Comparison of ENCODE assay signal across 1 cellular context in the genomic region with DNA sequence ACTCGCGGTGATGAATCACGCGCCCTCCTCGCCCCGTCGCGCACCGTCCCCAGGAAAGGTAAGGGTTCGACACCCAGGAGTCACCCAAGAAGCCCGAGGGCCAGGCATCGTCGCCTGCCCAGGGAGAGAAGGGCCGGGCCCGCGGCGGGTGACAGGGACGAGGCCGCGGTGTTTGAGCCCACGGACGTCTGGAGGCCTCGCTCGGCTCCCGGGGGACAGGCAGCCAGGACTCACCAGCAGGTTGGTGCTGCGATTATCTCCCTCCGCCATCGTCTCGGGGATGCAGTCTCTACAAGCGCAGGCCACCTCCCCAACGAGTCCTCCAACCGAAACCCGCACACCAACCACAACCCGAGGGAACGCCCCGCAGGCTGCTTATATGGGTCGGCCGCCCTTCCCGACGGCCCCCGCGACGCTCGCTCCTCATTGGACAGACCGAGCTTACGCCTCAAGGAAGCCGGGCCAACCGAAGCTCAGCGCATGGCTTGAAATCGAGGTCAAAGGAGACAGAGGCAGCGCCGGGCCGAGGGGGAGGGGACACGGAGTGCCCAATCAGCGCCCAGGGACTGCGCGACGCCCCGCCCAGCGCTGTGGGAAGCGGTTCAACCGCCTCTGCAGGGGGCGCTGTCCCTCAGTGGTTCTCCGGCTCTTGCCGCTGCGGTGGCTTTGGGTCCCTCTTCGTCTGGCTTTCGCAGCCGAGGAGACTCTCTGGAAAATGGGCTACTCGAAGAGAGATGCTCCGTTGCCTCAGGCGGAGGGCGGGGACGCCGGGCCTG.
TF ChIP-seq lines count a peak whose summit lies in the region.

Gene ARL6IP1 (minus strand): TSS at position 353 of the 776 bp plus-strand sequence. CDS start 83 bp downstream, at position 270.

TF ChIP-seq in K562, 482 proteins besides CTCF, POLR2A, EP300 and RAD21 (continued from another document and continues in another):
- TF ChIP-seq, protein P1, sequence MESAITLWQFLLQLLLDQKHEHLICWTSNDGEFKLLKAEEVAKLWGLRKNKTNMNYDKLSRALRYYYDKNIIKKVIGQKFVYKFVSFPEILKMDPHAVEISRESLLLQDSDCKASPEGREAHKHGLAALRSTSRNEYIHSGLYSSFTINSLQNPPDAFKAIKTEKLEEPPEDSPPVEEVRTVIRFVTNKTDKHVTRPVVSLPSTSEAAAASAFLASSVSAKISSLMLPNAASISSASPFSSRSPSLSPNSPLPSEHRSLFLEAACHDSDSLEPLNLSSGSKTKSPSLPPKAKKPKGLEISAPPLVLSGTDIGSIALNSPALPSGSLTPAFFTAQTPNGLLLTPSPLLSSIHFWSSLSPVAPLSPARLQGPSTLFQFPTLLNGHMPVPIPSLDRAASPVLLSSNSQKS (CRISPR knock-in tag; IDR thresholded peaks at IDR 0.05) = no peak
- TF ChIP-seq CREM (IDR thresholded peaks at IDR 0.05; ENCODE audit: low read depth) = peak; percentile 83
- TF ChIP-seq ELF1 (tag; IDR thresholded peaks at IDR 0.05) = no peak
- no peak for TF ChIP-seq RBM17 (IDR thresholded peaks at IDR 0.05; ENCODE audit: borderline replicate concordance, low read depth, low read length)
- peak; percentile 99 for TF ChIP-seq CBX1 (IDR thresholded peaks at IDR 0.05; ENCODE audit: low read depth)
- TF ChIP-seq TCF7L2 (IDR thresholded peaks at IDR 0.05; ENCODE audit: low read depth, low read length) = no peak
- TF ChIP-seq ZNF75A (CRISPR knock-in tag; IDR thresholded peaks at IDR 0.05) = no peak
- peak; percentile 84 for TF ChIP-seq FOS (IDR thresholded peaks at IDR 0.05; ENCODE audit: extremely low read depth, insufficient read length)
- peak; percentile 13; the same call in 1 of the 2 replicates for TF ChIP-seq ZNF24 (IDR thresholded peaks at IDR 0.05)
- TF ChIP-seq FOXK1 (CRISPR knock-in tag; IDR thresholded peaks at IDR 0.05; ENCODE audit: borderline replicate concordance) = peak; percentile 80; the same call in 1 of the 2 replicates
- no peak for TF ChIP-seq ZZZ3 (IDR thresholded peaks at IDR 0.05)
- TF ChIP-seq, protein P2, sequence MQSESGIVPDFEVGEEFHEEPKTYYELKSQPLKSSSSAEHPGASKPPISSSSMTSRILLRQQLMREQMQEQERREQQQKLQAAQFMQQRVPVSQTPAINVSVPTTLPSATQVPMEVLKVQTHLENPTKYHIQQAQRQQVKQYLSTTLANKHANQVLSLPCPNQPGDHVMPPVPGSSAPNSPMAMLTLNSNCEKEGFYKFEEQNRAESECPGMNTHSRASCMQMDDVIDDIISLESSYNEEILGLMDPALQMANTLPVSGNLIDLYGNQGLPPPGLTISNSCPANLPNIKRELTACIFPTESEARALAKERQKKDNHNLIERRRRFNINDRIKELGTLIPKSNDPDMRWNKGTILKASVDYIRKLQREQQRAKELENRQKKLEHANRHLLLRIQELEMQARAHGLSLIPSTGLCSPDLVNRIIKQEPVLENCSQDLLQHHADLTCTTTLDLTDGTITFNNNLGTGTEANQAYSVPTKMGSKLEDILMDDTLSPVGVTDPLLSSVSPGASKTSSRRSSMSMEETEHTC (IDR thresholded peaks at IDR 0.05) = no peak
- TF ChIP-seq, protein P3, sequence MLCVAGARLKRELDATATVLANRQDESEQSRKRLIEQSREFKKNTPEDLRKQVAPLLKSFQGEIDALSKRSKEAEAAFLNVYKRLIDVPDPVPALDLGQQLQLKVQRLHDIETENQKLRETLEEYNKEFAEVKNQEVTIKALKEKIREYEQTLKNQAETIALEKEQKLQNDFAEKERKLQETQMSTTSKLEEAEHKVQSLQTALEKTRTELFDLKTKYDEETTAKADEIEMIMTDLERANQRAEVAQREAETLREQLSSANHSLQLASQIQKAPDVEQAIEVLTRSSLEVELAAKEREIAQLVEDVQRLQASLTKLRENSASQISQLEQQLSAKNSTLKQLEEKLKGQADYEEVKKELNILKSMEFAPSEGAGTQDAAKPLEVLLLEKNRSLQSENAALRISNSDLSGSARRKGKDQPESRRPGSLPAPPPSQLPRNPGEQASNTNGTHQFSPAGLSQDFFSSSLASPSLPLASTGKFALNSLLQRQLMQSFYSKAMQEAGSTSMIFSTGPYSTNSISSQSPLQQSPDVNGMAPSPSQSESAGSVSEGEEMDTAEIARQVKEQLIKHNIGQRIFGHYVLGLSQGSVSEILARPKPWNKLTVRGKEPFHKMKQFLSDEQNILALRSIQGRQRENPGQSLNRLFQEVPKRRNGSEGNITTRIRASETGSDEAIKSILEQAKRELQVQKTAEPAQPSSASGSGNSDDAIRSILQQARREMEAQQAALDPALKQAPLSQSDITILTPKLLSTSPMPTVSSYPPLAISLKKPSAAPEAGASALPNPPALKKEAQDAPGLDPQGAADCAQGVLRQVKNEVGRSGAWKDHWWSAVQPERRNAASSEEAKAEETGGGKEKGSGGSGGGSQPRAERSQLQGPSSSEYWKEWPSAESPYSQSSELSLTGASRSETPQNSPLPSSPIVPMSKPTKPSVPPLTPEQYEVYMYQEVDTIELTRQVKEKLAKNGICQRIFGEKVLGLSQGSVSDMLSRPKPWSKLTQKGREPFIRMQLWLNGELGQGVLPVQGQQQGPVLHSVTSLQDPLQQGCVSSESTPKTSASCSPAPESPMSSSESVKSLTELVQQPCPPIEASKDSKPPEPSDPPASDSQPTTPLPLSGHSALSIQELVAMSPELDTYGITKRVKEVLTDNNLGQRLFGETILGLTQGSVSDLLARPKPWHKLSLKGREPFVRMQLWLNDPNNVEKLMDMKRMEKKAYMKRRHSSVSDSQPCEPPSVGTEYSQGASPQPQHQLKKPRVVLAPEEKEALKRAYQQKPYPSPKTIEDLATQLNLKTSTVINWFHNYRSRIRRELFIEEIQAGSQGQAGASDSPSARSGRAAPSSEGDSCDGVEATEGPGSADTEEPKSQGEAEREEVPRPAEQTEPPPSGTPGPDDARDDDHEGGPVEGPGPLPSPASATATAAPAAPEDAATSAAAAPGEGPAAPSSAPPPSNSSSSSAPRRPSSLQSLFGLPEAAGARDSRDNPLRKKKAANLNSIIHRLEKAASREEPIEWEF (CRISPR knock-in tag; IDR thresholded peaks at IDR 0.05) = no peak
- peak; percentile 53; the same call in 1 of the 2 replicates for TF ChIP-seq ARID2 (IDR thresholded peaks at IDR 0.05)
- TF ChIP-seq NCOA6 (IDR thresholded peaks at IDR 0.05) = no peak
- TF ChIP-seq ZNF311 (CRISPR knock-in tag; IDR thresholded peaks at IDR 0.05) = no peak
- peak; percentile 82 for TF ChIP-seq GTF2A2 (tag; IDR thresholded peaks at IDR 0.05)
- TF ChIP-seq ZMIZ1 (IDR thresholded peaks at IDR 0.05; ENCODE audit: low read depth in 2 of 2, low read length in 2 of 2) = peak in 1 of 2 experiments; percentile 79; a peak in 2 of 4 replicates
- TF ChIP-seq SREBF1 (IDR thresholded peaks at IDR 0.05; ENCODE audit: borderline replicate concordance, low read depth, low read length) = 0 out of 2 replicates have a peak, but pooled peaks have one; percentile 17
- TF ChIP-seq ZNF444 (CRISPR knock-in tag; IDR thresholded peaks at IDR 0.05) = no peak
- TF ChIP-seq DPF2 (IDR thresholded peaks at IDR 0.05) = peak; percentile 13; the same call in 1 of the 2 replicates
- no peak for TF ChIP-seq KAT8 (IDR thresholded peaks at IDR 0.05; ENCODE audit: low read depth)
- no peak for TF ChIP-seq RBM39 (optimal IDR thresholded peaks at IDR 0.05; ENCODE audit: low read depth, low read length)
- TF ChIP-seq ELF4 (CRISPR knock-in tag; IDR thresholded peaks at IDR 0.05) = peak; percentile 85; the same call in 1 of the 2 replicates
- peak in 1 of 2 experiments; percentile 91; a peak in 2 of 3 replicates for TF ChIP-seq CBX3 (IDR thresholded peaks at IDR 0.05; ENCODE audit: borderline replicate concordance in 1 of 2, low read length in 2 of 2)
- no peak for TF ChIP-seq ZNF146 (CRISPR knock-in tag; IDR thresholded peaks at IDR 0.05; ENCODE audit: unreplicated experiment)
- no peak for TF ChIP-seq SNRNP70 (optimal IDR thresholded peaks at IDR 0.05; ENCODE audit: low read depth, low read length)
- no peak for TF ChIP-seq MAFF (IDR thresholded peaks at IDR 0.05; ENCODE audit: low read length)
- TF ChIP-seq RBBP5 (IDR thresholded peaks at IDR 0.05; ENCODE audit: borderline replicate concordance, insufficient read depth, low read length, poor library complexity, severe bottlenecking) = peak; percentile 73
- no peak for TF ChIP-seq POU5F1 (IDR thresholded peaks at IDR 0.05; ENCODE audit: borderline replicate concordance, low read depth, low read length, partially characterized antibody)
- peak in 1 of 2 experiments; percentile 56; a peak in 1 of 4 replicates for TF ChIP-seq KDM4B (IDR thresholded peaks at IDR 0.05; ENCODE audit: borderline replicate concordance in 2 of 2, low read depth in 1 of 2)
- TF ChIP-seq, protein P4, sequence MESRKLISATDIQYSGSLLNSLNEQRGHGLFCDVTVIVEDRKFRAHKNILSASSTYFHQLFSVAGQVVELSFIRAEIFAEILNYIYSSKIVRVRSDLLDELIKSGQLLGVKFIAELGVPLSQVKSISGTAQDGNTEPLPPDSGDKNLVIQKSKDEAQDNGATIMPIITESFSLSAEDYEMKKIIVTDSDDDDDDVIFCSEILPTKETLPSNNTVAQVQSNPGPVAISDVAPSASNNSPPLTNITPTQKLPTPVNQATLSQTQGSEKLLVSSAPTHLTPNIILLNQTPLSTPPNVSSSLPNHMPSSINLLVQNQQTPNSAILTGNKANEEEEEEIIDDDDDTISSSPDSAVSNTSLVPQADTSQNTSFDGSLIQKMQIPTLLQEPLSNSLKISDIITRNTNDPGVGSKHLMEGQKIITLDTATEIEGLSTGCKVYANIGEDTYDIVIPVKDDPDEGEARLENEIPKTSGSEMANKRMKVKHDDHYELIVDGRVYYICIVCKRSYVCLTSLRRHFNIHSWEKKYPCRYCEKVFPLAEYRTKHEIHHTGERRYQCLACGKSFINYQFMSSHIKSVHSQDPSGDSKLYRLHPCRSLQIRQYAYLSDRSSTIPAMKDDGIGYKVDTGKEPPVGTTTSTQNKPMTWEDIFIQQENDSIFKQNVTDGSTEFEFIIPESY (CRISPR knock-in tag; IDR thresholded peaks at IDR 0.05) = peak; percentile 100
- peak; percentile 78; the same call in 1 of the 2 replicates for TF ChIP-seq TARDBP (IDR thresholded peaks at IDR 0.05)
- no peak for TF ChIP-seq XRCC3 (IDR thresholded peaks at IDR 0.05)
- TF ChIP-seq, protein P5, sequence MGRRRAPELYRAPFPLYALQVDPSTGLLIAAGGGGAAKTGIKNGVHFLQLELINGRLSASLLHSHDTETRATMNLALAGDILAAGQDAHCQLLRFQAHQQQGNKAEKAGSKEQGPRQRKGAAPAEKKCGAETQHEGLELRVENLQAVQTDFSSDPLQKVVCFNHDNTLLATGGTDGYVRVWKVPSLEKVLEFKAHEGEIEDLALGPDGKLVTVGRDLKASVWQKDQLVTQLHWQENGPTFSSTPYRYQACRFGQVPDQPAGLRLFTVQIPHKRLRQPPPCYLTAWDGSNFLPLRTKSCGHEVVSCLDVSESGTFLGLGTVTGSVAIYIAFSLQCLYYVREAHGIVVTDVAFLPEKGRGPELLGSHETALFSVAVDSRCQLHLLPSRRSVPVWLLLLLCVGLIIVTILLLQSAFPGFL (CRISPR knock-in tag; IDR thresholded peaks at IDR 0.05) = no peak; the same call in 1 of the 2 replicates
- peak; percentile 40; the same call in 1 of the 2 replicates for TF ChIP-seq BCOR (IDR thresholded peaks at IDR 0.05)
- TF ChIP-seq TFAM (CRISPR knock-in tag; conservative IDR thresholded peaks at IDR 0.05) = no peak
- TF ChIP-seq, protein P6, sequence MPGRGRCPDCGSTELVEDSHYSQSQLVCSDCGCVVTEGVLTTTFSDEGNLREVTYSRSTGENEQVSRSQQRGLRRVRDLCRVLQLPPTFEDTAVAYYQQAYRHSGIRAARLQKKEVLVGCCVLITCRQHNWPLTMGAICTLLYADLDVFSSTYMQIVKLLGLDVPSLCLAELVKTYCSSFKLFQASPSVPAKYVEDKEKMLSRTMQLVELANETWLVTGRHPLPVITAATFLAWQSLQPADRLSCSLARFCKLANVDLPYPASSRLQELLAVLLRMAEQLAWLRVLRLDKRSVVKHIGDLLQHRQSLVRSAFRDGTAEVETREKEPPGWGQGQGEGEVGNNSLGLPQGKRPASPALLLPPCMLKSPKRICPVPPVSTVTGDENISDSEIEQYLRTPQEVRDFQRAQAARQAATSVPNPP (IDR thresholded peaks at IDR 0.05; ENCODE audit: borderline replicate concordance, insufficient read depth, insufficient read length) = no peak
- peak; percentile 97 for TF ChIP-seq CTCFL (IDR thresholded peaks at IDR 0.05; ENCODE audit: borderline replicate concordance, insufficient read depth, low read depth, low read length, poor library complexity, severe bottlenecking)
- TF ChIP-seq POLR2AphosphoS5 (IDR thresholded peaks at IDR 0.05; ENCODE audit: control insufficient read depth, insufficient read depth, low read depth, low read length) = peak; percentile 94
- TF ChIP-seq CXXC5 (CRISPR knock-in tag; IDR thresholded peaks at IDR 0.05) = peak; percentile 93
- no peak for TF ChIP-seq ARHGAP35 (IDR thresholded peaks at IDR 0.05; ENCODE audit: partially characterized antibody)
- peak; percentile 91 for TF ChIP-seq TAF1 (IDR thresholded peaks at IDR 0.05; ENCODE audit: control insufficient read depth, extremely low read depth, insufficient read depth, low read length, severe bottlenecking)
